12 cellular contexts compared by ENCODE assay signal in the genomic region with DNA sequence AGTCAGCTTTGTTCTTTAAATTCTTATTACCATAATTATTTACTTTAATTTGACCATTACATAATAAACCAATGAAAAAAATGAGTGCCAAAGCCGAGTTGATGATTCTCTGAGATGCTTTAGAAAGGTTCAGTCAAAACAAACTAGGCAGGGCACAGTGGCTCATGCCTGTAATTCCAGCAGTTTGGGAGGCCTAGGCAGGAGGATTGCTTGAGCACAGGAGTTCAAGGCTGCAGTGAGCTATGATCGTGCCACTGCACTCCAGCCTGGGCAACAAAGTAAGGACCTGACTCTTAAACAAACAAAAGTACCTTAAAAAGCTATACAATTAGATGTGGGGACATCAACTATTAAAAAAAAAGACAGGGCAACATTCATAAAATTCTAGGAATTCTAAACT.
"Had no signal": no experiment of that assay in that cellular context is flagged by ENCODE, and none has a peak within 500 bp of the region (broad histone marks: within the 10 kb centered on the region; RNA-seq: fewer than 3 reads in every experiment).

No MANE protein-coding gene starts in this region.

- DNase-seq: activated CD4-positive, alpha-beta T cell treated with anti-CD3 and anti-CD28 coated beads, Interleukin-2, amount 50 U/mL, for 4 hours; activated naive CD4-positive, alpha-beta T cell treated with anti-CD3 and anti-CD28 coated beads, Interleukin-2, amount 50 U/mL, for 16 hours; adrenal gland; dorsolateral prefrontal cortex; left lung; stimulated activated CD4-positive, alpha-beta T cell treated with anti-CD3 and anti-CD28 coated beads, Interleukin-1b, Interleukin-23, amount 100 ng/mL, for 48 hours; T-helper 9 cell; transverse colon had no signal

- H3K27ac ChIP-seq: adrenal gland, dorsolateral prefrontal cortex, gastroesophageal sphincter, left lung, SK-N-MC, transverse colon had no signal

- H3K27me3 ChIP-seq: adrenal gland, dorsolateral prefrontal cortex, gastroesophageal sphincter, left lung, sigmoid colon, transverse colon had no signal

- H3K9me3 ChIP-seq: adrenal gland, gastroesophageal sphincter, left lung, sigmoid colon, transverse colon had no signal

- H3K36me3 ChIP-seq: adrenal gland had no signal

- H3K4me3 ChIP-seq: adrenal gland, dorsolateral prefrontal cortex, gastroesophageal sphincter, left lung, sigmoid colon, SK-N-MC, transverse colon had no signal

- ATAC-seq: activated CD4-positive, CD25-positive, alpha-beta regulatory T cell treated with anti-CD3 and anti-CD28 coated beads, Interleukin-2, amount 50 U/mL, for 24 hours; gastroesophageal sphincter; left lung had no signal

- H3K4me1 ChIP-seq: adrenal gland had no signal
